Comparison of ENCODE assay signal across 1 cellular context in the genomic region with DNA sequence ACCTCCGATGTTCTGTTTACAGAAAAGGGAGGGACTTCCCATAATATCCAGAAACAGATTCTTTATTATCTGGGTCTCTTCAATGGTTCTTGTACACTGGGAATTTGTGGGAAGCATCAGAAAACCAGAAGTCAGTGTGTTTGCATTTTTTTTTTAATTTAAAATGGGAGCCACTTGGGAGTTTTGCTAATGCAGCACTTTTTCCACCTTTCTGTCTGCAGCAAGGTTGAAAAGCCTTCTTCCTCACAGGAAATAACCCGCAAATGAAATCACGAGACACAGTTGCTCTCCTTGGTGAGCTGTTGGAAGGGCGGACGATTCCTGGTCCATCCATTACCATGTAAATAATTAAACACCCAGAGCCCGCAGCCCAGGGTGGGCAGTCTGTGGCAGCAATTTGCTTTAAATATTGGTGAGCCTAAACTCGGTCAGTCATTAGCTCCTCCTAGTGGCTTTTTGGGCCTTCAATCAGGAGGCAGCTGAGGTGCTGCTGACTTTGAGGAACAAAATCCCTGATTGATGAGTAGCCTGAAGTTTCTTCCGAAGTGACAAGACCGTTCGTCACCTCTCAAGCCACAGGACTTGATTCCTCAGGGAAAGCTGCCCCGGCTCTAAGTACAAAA.
TF ChIP-seq lines count a peak whose summit lies in the region.

No MANE protein-coding gene starts in this region.

TF ChIP-seq in WTC11, 78 proteins besides CTCF, POLR2A, EP300 and RAD21 (continued from another document):
- TF ChIP-seq, protein P1, sequence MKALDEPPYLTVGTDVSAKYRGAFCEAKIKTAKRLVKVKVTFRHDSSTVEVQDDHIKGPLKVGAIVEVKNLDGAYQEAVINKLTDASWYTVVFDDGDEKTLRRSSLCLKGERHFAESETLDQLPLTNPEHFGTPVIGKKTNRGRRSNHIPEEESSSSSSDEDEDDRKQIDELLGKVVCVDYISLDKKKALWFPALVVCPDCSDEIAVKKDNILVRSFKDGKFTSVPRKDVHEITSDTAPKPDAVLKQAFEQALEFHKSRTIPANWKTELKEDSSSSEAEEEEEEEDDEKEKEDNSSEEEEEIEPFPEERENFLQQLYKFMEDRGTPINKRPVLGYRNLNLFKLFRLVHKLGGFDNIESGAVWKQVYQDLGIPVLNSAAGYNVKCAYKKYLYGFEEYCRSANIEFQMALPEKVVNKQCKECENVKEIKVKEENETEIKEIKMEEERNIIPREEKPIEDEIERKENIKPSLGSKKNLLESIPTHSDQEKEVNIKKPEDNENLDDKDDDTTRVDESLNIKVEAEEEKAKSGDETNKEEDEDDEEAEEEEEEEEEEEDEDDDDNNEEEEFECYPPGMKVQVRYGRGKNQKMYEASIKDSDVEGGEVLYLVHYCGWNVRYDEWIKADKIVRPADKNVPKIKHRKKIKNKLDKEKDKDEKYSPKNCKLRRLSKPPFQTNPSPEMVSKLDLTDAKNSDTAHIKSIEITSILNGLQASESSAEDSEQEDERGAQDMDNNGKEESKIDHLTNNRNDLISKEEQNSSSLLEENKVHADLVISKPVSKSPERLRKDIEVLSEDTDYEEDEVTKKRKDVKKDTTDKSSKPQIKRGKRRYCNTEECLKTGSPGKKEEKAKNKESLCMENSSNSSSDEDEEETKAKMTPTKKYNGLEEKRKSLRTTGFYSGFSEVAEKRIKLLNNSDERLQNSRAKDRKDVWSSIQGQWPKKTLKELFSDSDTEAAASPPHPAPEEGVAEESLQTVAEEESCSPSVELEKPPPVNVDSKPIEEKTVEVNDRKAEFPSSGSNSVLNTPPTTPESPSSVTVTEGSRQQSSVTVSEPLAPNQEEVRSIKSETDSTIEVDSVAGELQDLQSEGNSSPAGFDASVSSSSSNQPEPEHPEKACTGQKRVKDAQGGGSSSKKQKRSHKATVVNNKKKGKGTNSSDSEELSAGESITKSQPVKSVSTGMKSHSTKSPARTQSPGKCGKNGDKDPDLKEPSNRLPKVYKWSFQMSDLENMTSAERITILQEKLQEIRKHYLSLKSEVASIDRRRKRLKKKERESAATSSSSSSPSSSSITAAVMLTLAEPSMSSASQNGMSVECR (CRISPR knock-in tag; IDR thresholded peaks at IDR 0.05; ENCODE audit: borderline replicate concordance), result no peak
- TF ChIP-seq MYBL2 (CRISPR knock-in tag; IDR thresholded peaks at IDR 0.05) (no peak), CREM (CRISPR knock-in tag; IDR thresholded peaks at IDR 0.05) (no peak), GTF2I (CRISPR knock-in tag; conservative IDR thresholded peaks at IDR 0.05) (no peak), ELF4 (CRISPR knock-in tag; IDR thresholded peaks at IDR 0.05; ENCODE audit: low read depth) (no peak), IRF2 (CRISPR knock-in tag; IDR thresholded peaks at IDR 0.05; ENCODE audit: borderline replicate concordance, low read depth) (no peak), TEAD4 (CRISPR knock-in tag; IDR thresholded peaks at IDR 0.05) (no peak), FOXP1 (CRISPR knock-in tag; IDR thresholded peaks at IDR 0.05; ENCODE audit: borderline replicate concordance) (no peak), RORB (CRISPR knock-in tag; IDR thresholded peaks at IDR 0.05) (no peak), ZNF416 (CRISPR knock-in tag; IDR thresholded peaks at IDR 0.05) (no peak)
- TF ChIP-seq, protein P2, sequence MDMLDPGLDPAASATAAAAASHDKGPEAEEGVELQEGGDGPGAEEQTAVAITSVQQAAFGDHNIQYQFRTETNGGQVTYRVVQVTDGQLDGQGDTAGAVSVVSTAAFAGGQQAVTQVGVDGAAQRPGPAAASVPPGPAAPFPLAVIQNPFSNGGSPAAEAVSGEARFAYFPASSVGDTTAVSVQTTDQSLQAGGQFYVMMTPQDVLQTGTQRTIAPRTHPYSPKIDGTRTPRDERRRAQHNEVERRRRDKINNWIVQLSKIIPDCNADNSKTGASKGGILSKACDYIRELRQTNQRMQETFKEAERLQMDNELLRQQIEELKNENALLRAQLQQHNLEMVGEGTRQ (CRISPR knock-in tag; IDR thresholded peaks at IDR 0.05), result no peak
- TF ChIP-seq, protein P3, sequence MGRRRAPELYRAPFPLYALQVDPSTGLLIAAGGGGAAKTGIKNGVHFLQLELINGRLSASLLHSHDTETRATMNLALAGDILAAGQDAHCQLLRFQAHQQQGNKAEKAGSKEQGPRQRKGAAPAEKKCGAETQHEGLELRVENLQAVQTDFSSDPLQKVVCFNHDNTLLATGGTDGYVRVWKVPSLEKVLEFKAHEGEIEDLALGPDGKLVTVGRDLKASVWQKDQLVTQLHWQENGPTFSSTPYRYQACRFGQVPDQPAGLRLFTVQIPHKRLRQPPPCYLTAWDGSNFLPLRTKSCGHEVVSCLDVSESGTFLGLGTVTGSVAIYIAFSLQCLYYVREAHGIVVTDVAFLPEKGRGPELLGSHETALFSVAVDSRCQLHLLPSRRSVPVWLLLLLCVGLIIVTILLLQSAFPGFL (CRISPR knock-in tag; IDR thresholded peaks at IDR 0.05; ENCODE audit: borderline replicate concordance), result no peak
- TF ChIP-seq, protein P4, sequence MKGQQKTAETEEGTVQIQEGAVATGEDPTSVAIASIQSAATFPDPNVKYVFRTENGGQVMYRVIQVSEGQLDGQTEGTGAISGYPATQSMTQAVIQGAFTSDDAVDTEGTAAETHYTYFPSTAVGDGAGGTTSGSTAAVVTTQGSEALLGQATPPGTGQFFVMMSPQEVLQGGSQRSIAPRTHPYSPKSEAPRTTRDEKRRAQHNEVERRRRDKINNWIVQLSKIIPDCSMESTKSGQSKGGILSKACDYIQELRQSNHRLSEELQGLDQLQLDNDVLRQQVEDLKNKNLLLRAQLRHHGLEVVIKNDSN (CRISPR knock-in tag; IDR thresholded peaks at IDR 0.05), result no peak
- TF ChIP-seq, protein P5, sequence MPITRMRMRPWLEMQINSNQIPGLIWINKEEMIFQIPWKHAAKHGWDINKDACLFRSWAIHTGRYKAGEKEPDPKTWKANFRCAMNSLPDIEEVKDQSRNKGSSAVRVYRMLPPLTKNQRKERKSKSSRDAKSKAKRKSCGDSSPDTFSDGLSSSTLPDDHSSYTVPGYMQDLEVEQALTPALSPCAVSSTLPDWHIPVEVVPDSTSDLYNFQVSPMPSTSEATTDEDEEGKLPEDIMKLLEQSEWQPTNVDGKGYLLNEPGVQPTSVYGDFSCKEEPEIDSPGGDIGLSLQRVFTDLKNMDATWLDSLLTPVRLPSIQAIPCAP (CRISPR knock-in tag; IDR thresholded peaks at IDR 0.05), result no peak
